In genomic region chr2:205060269-205060668, GRCh38 we compare ENCODE assay signal across 17 cellular contexts.
A peak's percentile ranks its signal among the peaks of the same experiment; 100 is the strongest.
DNase-seq lines count a peak whose midpoint lies in the region; ATAC-seq, FAIRE-seq and TF ChIP-seq lines count a peak whose summit lies in the region.
"Had no signal": no experiment of that assay in that cellular context is flagged by ENCODE, and none has a peak within 500 bp of the region (broad histone marks: within the 10 kb centered on the region; RNA-seq: fewer than 3 reads in every experiment).

No MANE protein-coding gene starts in this region.

- H3K4me3 ChIP-seq in bronchial epithelial cell (ENCODE audit: low read depth, low read length) (no peak overlapping the region), kidney epithelial cell (ENCODE audit: low read depth, low read length) (no peak overlapping the region), thyroid gland (replicated peaks in 1 of 3) (no peak overlapping the region)
- H3K4me3 ChIP-seq: esophagus squamous epithelium had no signal

- intact Hi-C loops in thyroid gland (cut with DNase I), result no loop called here

- no peak overlapping the region for H3K27ac Mint-ChIP-seq in effector memory CD8-positive, alpha-beta T cell
- H3K27ac Mint-ChIP-seq: activated CD4-positive, alpha-beta T cell treated with anti-CD3 and anti-CD28 coated beads, Interleukin-2, amount 10 ng/mL, durations not matched to agents 7 days and 5 days; activated T-helper 2 cell treated with anti-CD3 and anti-CD28 coated beads, Interferon-gamma antibody, Interleukin-2, Interleukin-4, amounts not matched to agents 10 μg/mL and 5 μg/mL and 100 μg/mL, durations not matched to agents 14 hours and 24 hours and 36 hours had no signal

- H3K4me1 Mint-ChIP-seq in effector memory CD8-positive, alpha-beta T cell (ENCODE audit: low read depth in 2 of 2), result peaks cover 0 to 2% of the 10 kb centered on the region in 2 donors
- H3K4me1 Mint-ChIP-seq: central memory CD8-positive, alpha-beta T cell had no signal

- no peaks in the 10 kb centered on the region for H3K27me3 Mint-ChIP-seq in effector memory CD8-positive, alpha-beta T cell
- H3K27me3 Mint-ChIP-seq: activated CD4-positive, alpha-beta T cell treated with anti-CD3 and anti-CD28 coated beads, Interleukin-2, amount 10 ng/mL, durations not matched to agents 7 days and 5 days; central memory CD8-positive, alpha-beta T cell had no signal

- DNase-seq in AG08395 (ENCODE audit: low spot score) (peak; percentile 72), HT1080 (ENCODE audit: low read depth) (peak; percentile 57), bronchial epithelial cell (ENCODE audit: low read depth) (peak; percentile 72), kidney epithelial cell (ENCODE audit: low read depth) (peak; percentile 35), 8988T (no peak), thyroid gland (no peak), NCI-H1092 treated with DMSO at 0.1 percent for 48 hours (lab: John Stamatoyannopoulos, UW) (no peak)
- no peak for DNase-seq in effector memory CD8-positive, alpha-beta T cell
- DNase-seq: activated CD4-positive, alpha-beta T cell treated with anti-CD3 and anti-CD28 coated beads, Interleukin-2, amount 10 ng/mL, durations not matched to agents 7 days and 5 days; BE2C; esophagus squamous epithelium; MM.1S; T-helper 1 cell had no signal

- no peaks in the 10 kb centered on the region for H3K9me3 ChIP-seq in thyroid gland
- H3K9me3 ChIP-seq: BE2C, esophagus squamous epithelium had no signal

- ATAC-seq in effector memory CD8-positive, alpha-beta T cell (replicated peaks), result no peak
- ATAC-seq: left lobe of liver had no signal

- H3K36me3 Mint-ChIP-seq in effector memory CD8-positive, alpha-beta T cell (ENCODE audit: insufficient read depth), result no peaks in the 10 kb centered on the region

- no peak overlapping the region for H3K4me3 Mint-ChIP-seq in effector memory CD8-positive, alpha-beta T cell
- H3K4me3 Mint-ChIP-seq: activated CD4-positive, alpha-beta T cell treated with anti-CD3 and anti-CD28 coated beads, Interleukin-2, amount 10 ng/mL, durations not matched to agents 7 days and 5 days; central memory CD8-positive, alpha-beta T cell had no signal

- no peaks in the 10 kb centered on the region for H3K4me1 ChIP-seq in thyroid gland
- H3K4me1 ChIP-seq: esophagus squamous epithelium had no signal

- no peak overlapping the region for H3K27ac ChIP-seq in thyroid gland
- H3K27ac ChIP-seq: esophagus squamous epithelium had no signal

- H3K36me3 ChIP-seq in bronchial epithelial cell (ENCODE audit: control insufficient read depth, insufficient read depth, low read length), result no peaks in the 10 kb centered on the region
- no peaks in the 10 kb centered on the region for H3K36me3 ChIP-seq in kidney epithelial cell (ENCODE audit: control insufficient read depth, insufficient read depth, low read length)
- no peaks in the 10 kb centered on the region for H3K36me3 ChIP-seq in thyroid gland
- H3K36me3 ChIP-seq: BE2C, esophagus squamous epithelium had no signal

- FAIRE-seq in bronchial epithelial cell (lab: Jason Lieb, UNC), result no peak
- FAIRE-seq: G401.6 had no signal

- H3K27me3 ChIP-seq in bronchial epithelial cell (ENCODE audit: control insufficient read depth, insufficient read depth, low read length), result no peaks in the 10 kb centered on the region
- no peaks in the 10 kb centered on the region for H3K27me3 ChIP-seq in kidney epithelial cell (ENCODE audit: control insufficient read depth, insufficient read depth, low read length)
- H3K27me3 ChIP-seq in thyroid gland, result no peaks in the 10 kb centered on the region
- H3K27me3 ChIP-seq: BE2C, esophagus squamous epithelium had no signal

- TF ChIP-seq CTCF in bronchial epithelial cell (IDR thresholded peaks at IDR 0.05; ENCODE audit: insufficient read depth, low read length, severe bottlenecking) (no peak), kidney epithelial cell (IDR thresholded peaks at IDR 0.05; ENCODE audit: insufficient read depth, low read length, poor library complexity, severe bottlenecking) (no peak), thyroid gland (IDR thresholded peaks at IDR 0.05) (no peak)

- H3K9me3 Mint-ChIP-seq in effector memory CD8-positive, alpha-beta T cell, result peaks cover 0 to 3% of the 10 kb centered on the region in 2 donors

- WGBS in thyroid gland, 2 donors, result 94 to 96% methylated on average over 2 of the region's 2 CpGs

- TF ChIP-seq POLR2A in thyroid gland (IDR thresholded peaks at IDR 0.05), result no peak

Comparison
In these comparisons a context has a peak if more than half of its experiments do, and no peak if none do; other contexts are left out.
1. DNase-seq: peak in AG08395 (single experiment), HT1080 (single experiment), bronchial epithelial cell (single experiment) and kidney epithelial cell (single experiment); none in effector memory CD8-positive, alpha-beta T cell (0 of 3), 8988T (single experiment), thyroid gland (0 of 2) and NCI-H1092 treated with DMSO at 0.1 percent for 48 hours (single experiment).